ENCODE assay signal across 7 cellular contexts in the genomic region with DNA sequence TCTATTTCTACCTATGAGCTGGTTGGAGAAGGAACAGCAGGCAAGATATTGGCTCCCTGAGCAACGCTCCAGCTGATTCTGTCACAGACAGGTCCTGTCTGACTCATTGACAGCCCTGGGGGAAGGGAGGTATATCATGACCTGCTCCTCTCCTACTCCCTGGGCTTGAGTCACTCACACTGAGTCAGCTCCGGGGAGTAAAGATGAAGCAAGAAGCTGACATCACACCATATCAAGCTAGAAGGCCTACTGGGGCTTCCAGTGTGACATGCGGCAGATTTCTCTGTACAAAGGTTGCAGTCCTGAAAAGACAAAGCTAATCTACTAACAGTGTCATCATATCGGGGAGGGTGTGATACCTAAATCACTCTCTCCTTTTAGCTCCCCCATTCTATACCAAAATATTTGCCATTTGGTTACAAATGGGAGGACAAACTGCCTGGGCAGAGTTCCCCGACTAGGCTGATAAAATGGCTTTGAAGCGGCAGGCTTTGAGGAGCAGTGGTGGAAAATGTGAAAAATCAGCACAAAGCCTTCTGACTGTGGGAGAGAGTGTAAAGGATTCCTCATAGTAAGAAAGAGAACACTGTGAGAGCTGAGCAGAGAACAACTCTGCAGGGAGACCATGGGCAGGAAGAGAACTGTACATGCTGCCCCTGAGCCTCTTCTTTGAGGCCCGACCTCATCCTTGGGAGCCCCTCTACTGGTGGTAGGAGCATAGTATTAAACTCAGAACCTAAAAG. TPM values are rescaled to one million over a fixed set of nuclear protein-coding genes. Genes with fewer than 3 reads are reported as not detected.
DNase-seq lines count a peak whose midpoint lies in the region; ATAC-seq and TF ChIP-seq lines count a peak whose summit lies in the region.

No MANE protein-coding gene starts in this region.

- no peak for ATAC-seq in GM21423 (IDR thresholded peaks at IDR 0.05; ENCODE audit: unreplicated experiment)
- ATAC-seq in GM18873 (IDR thresholded peaks at IDR 0.05; ENCODE audit: low FRiP score, unreplicated experiment): no peak

- H3K36me3 ChIP-seq in HUES6 (ENCODE audit: control insufficient read depth, insufficient read depth, low read length): peaks cover 73% of the 10 kb centered on the region
- peaks cover 59% of the 10 kb centered on the region for H3K36me3 ChIP-seq in mesodermal cell (ENCODE audit: control insufficient read depth, insufficient read depth, low read length)

- H3K9ac ChIP-seq in HUES6 (ENCODE audit: low read length): peak overlapping the region; percentile 4

- peak; percentile 91 for DNase-seq in activated CD4-positive, alpha-beta T cell treated with anti-CD3 and anti-CD28 coated beads for 48 hours
- DNase-seq in coronary artery (ENCODE audit: low spot score): peak; percentile 94
- peak; percentile 60 to 75 for DNase-seq in stimulated activated CD8-positive, alpha-beta memory T cell treated with anti-CD3 and anti-CD28 coated beads, Interleukin-2, amount 100 ng/mL, for 48 hours (ENCODE audit: low read depth in 2 of 2)

- H3K9me3 ChIP-seq in HUES6 (ENCODE audit: control insufficient read depth, insufficient read depth, low read depth, low read length) (no peaks in the 10 kb centered on the region), mesodermal cell (ENCODE audit: control insufficient read depth, low read length) (no peaks in the 10 kb centered on the region)

- TF ChIP-seq CTCF in coronary artery (IDR thresholded peaks at IDR 0.05): no peak

- H3K4me1 ChIP-seq in HUES6 (ENCODE audit: control insufficient read depth, insufficient read depth, low read length): peaks cover 30% of the 10 kb centered on the region
- peaks cover 57% of the 10 kb centered on the region for H3K4me1 ChIP-seq in mesodermal cell (ENCODE audit: control insufficient read depth, insufficient read depth, low read length, poor library complexity, severe bottlenecking)

- H3K27ac ChIP-seq in HUES6 (ENCODE audit: low read depth, low read length): peak overlapping the region; percentile 15; the same call in 1 of the 2 replicates
- peak overlapping the region; percentile 85 to 88 for H3K27ac ChIP-seq in coronary artery
- H3K27ac ChIP-seq in mesodermal cell (ENCODE audit: low read depth, low read length, severe bottlenecking): peak overlapping the region; percentile 97

- H3K27me3 ChIP-seq in HUES6 (ENCODE audit: control insufficient read depth, insufficient read depth, low read length): no peaks in the 10 kb centered on the region

- WGBS in mesodermal cell (ENCODE audit: insufficient coverage in 2 of 2), 2 experiments: 76 to 77% methylated on average over 6 of the region's 7 CpGs

- H3K4me3 ChIP-seq in HUES6 (ENCODE audit: low read depth, low read length) (no peak overlapping the region), coronary artery (peak overlapping the region; percentile 38), mesodermal cell (ENCODE audit: extremely low read depth, insufficient read depth, low read length, poor library complexity, severe bottlenecking) (no peak overlapping the region)

RNA-seq across cellular contexts. Expression of a gene that starts 15.5 kb away (rescaled TPM):
- 33.9 TPM for polyA plus RNA-seq in mesodermal cell (2013, experiment 1 of 2)
- 31.7 TPM for polyA plus RNA-seq in mesodermal cell (2013, experiment 2 of 2)

RNA-seq across cellular contexts. Expression of a gene that starts 29.7 kb away (rescaled TPM):
- 18.9 TPM for polyA plus RNA-seq in mesodermal cell (2013, experiment 1 of 2)
- 19.5 TPM for polyA plus RNA-seq in mesodermal cell (2013, experiment 2 of 2)

RNA-seq across cellular contexts. Expression of a gene that starts 35.3 kb away (rescaled TPM):
- polyA plus RNA-seq in mesodermal cell (2013, experiment 1 of 2): 42.8 TPM
- polyA plus RNA-seq in mesodermal cell (2013, experiment 2 of 2): 45.9 TPM

RNA-seq across cellular contexts. Expression of a gene that starts 57.2 kb away (rescaled TPM):
- polyA plus RNA-seq in mesodermal cell (2013, experiment 1 of 2): 186 TPM
- polyA plus RNA-seq in mesodermal cell (2013, experiment 2 of 2): 173 TPM

Comparison
In these comparisons a context has a peak if more than half of its experiments do, and no peak if none do; other contexts are left out.
1. H3K27ac ChIP-seq: peak in every context shown above with its lines; median percentile 97 in mesodermal cell; 86 in coronary artery; 15 in HUES6.